ENCODE assay signal across 30 cellular contexts in the genomic region with DNA sequence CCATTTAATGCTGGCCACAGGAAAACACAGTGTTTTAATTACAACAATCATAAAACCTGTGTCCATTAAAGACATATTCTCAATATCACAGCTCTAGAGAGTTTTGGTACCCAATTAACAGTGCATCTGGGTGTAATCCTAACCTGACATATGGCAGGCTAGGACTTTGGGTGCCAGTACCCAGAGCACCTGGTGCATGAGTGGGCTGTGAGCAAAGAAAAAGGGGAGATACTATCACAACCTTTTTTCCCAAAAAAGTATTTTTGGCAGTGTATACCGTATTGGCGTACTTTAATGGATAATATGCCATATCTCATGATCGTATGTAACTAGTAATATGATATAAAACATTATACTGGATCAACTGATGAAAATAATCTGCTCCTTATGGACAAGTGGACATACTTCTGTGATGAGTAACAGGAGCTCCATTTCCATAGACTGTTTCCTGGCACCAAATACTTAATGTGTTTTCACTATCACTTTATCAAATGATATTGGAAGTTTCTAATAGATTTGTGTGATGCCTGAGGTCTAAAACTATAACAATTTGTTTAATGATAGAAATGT.
DNase-seq lines count a peak whose midpoint lies in the region; ATAC-seq and TF ChIP-seq lines count a peak whose summit lies in the region.
"Had no signal": no experiment of that assay in that cellular context is flagged by ENCODE, and none has a peak within 500 bp of the region (broad histone marks: within the 10 kb centered on the region; RNA-seq: fewer than 3 reads in every experiment).

No MANE protein-coding gene starts in this region.

- TF ChIP-seq CTCF in choroid plexus epithelial cell (conservative IDR thresholded peaks at IDR 0.05; ENCODE audit: low read depth, low read length) = no peak

- H3K4me3 ChIP-seq in choroid plexus epithelial cell (ENCODE audit: low read depth, low read length) = no peak overlapping the region
- H3K4me3 ChIP-seq: gastroesophageal sphincter, HAP-1, K562, left lung, prostate gland, sigmoid colon, upper lobe of right lung had no signal

- DNase-seq in EL (peak; percentile 3), NCI-H2171 treated with DMSO at 0.1 percent for 48 hours (lab: John Stamatoyannopoulos, UW) (peak; percentile 82), choroid plexus epithelial cell (ENCODE audit: low read depth) (peak; percentile 20), non-pigmented ciliary epithelial cell (ENCODE audit: low read depth) (peak; percentile 11), OCI-M2 (lab: John Stamatoyannopoulos, UW; ENCODE audit: unreplicated experiment) (no peak), kidney tubule cell (ENCODE audit: low spot score) (no peak)
- DNase-seq: activated CD4-positive, alpha-beta T cell treated with anti-CD3 and anti-CD28 coated beads, Interleukin-2, amount 10 ng/mL, durations not matched to agents 24 days and 14 days; activated naive CD8-positive, alpha-beta T cell treated with anti-CD3 and anti-CD28 coated beads, Interleukin-2, amount 50 U/mL, for 24 hours; activated T-cell treated with anti-CD3 and anti-CD28 coated beads, Interleukin-2, amount 50 U/mL, for 48 hours; CD4-positive, CD25-positive, alpha-beta regulatory T cell; effector memory CD4-positive, alpha-beta T cell; erythroblast; GDM1; hippocampal formation; left lung; NCI-H1105 treated with DMSO at 0.1 percent for 48 hours; NCI-H2029; NK-92 treated with Interleukin-12 subunit alpha and Interleukin-12 subunit beta, amount 100 ng/mL, for 24 hours; Right ventricle myocardium superior; sigmoid colon; stimulated activated CD4-positive, alpha-beta T cell treated with anti-CD3 and anti-CD28 coated beads, Interleukin-4, amount 100 ng/mL, for 4 hours; stimulated activated naive B cell treated with anti-CD40 and anti-IgM and Interleukin-4, amounts not matched to agents 10 μg/mL and 1 μg/mL and 100 μg/mL, for 72 hours; SW 1271; T-helper 9 cell; upper lobe of right lung had no signal

- ATAC-seq in HG02884 (IDR thresholded peaks at IDR 0.05; ENCODE audit: unreplicated experiment) = no peak
- ATAC-seq: activated naive CD8-positive, alpha-beta T cell treated with anti-CD3 and anti-CD28 coated beads, Interleukin-2, amount 50 U/mL, for 24 hours; gastroesophageal sphincter; K562; left lung; stimulated activated naive B cell treated with anti-CD40 and anti-IgM and Interleukin-4, amounts not matched to agents 10 μg/mL and 1 μg/mL and 100 μg/mL, for 72 hours; upper lobe of right lung had no signal

Comparison
In these comparisons a context has a peak if more than half of its experiments do, and no peak if none do; other contexts are left out.
1. DNase-seq: peak in EL (single experiment), NCI-H2171 treated with DMSO at 0.1 percent for 48 hours (single experiment), choroid plexus epithelial cell (single experiment) and non-pigmented ciliary epithelial cell (single experiment); none in OCI-M2 (single experiment) and kidney tubule cell (single experiment).